In genomic region chr6:32154514-32155161, GRCh38 we compare ENCODE assay signal across 8 cellular contexts. TPM values are rescaled to one million over a fixed set of nuclear protein-coding genes. Genes with fewer than 3 reads are reported as not detected.
DNase-seq lines count a peak whose midpoint lies in the region; ATAC-seq and TF ChIP-seq lines count a peak whose summit lies in the region.

No MANE protein-coding gene starts in this region.

- H3K9me3 ChIP-seq in muscle layer of colon (ENCODE audit: low read length) (no peaks in the 10 kb centered on the region), stomach smooth muscle (ENCODE audit: control insufficient read depth in 2 of 2, low read length in 2 of 2) (no peaks in the 10 kb centered on the region)

- peak; percentile 50 for ATAC-seq in HG03521 (IDR thresholded peaks at IDR 0.05; ENCODE audit: unreplicated experiment)
- ATAC-seq in HG02852 (IDR thresholded peaks at IDR 0.05; ENCODE audit: unreplicated experiment), result no peak

- H3K27me3 ChIP-seq in muscle layer of colon (ENCODE audit: control insufficient read depth in 1 of 2, insufficient read depth in 2 of 2, low read length in 2 of 2) (no peaks in the 10 kb centered on the region), stomach smooth muscle (ENCODE audit: control insufficient read depth in 1 of 2, insufficient read depth in 2 of 2, low read length in 2 of 2) (no peaks in the 10 kb centered on the region)

- peak overlapping the region; percentile 97 for H3K27ac ChIP-seq in muscle layer of colon (ENCODE audit: low read depth, low read length)
- peak overlapping the region; percentile 92 for H3K27ac ChIP-seq in stomach smooth muscle (ENCODE audit: low read length)

- H3K9ac ChIP-seq in muscle layer of colon (ENCODE audit: low read length), result peak overlapping the region; percentile 76
- peak overlapping the region; percentile 69 to 89 for H3K9ac ChIP-seq in stomach smooth muscle (ENCODE audit: low read length in 2 of 2)

- peak; percentile 70 for TF ChIP-seq CTCF in GM10266 (IDR thresholded peaks at IDR 0.05; ENCODE audit: control insufficient read depth, insufficient read depth, low read depth, missing control alignments)
- TF ChIP-seq CTCF in epithelial cell of proximal tubule (conservative IDR thresholded peaks at IDR 0.05; ENCODE audit: low read depth, low read length), result peak; percentile 75

- DNase-seq in GM10266 (ENCODE audit: extremely low spot score) (peak; percentile 88), NOMO-1 treated with dmso at 0.1 percent for 144 hours (lab: John Stamatoyannopoulos, UW; ENCODE audit: unreplicated experiment) (peak; percentile 1), activated T-cell treated with anti-CD3 and anti-CD28 coated beads for 48 hours (ENCODE audit: low read depth) (peak; percentile 46), epithelial cell of proximal tubule (ENCODE audit: low read depth) (no peak)

- H3K4me1 ChIP-seq in muscle layer of colon (ENCODE audit: insufficient read depth, low read length), result peaks cover 36% of the 10 kb centered on the region
- peaks cover 52% of the 10 kb centered on the region for H3K4me1 ChIP-seq in stomach smooth muscle (ENCODE audit: control insufficient read depth, insufficient read depth, low read length)

- H3K4me3 ChIP-seq in epithelial cell of proximal tubule (ENCODE audit: low read depth, low read length), result peak overlapping the region; percentile 99
- H3K4me3 ChIP-seq in muscle layer of colon (ENCODE audit: low read depth in 1 of 2, low read length in 2 of 2), result peak overlapping the region; percentile 81 to 96
- H3K4me3 ChIP-seq in stomach smooth muscle (ENCODE audit: low read length in 2 of 2), result peak overlapping the region; percentile 74 to 96

- H3K36me3 ChIP-seq in muscle layer of colon (ENCODE audit: insufficient read depth, low read length) (peaks cover 34% of the 10 kb centered on the region), stomach smooth muscle (ENCODE audit: control insufficient read depth in 2 of 2, insufficient read depth in 2 of 2, low read length in 2 of 2) (peaks cover 18 to 27% of the 10 kb centered on the region in 2 donors)

RNA-seq across cellular contexts. Expression of gene PPT2, which starts 0.7 kb away (rescaled TPM):
- total RNA-seq in epithelial cell of proximal tubule, result 23.2 and 39.4 TPM in 2 replicates

RNA-seq across cellular contexts. Expression of gene PRRT1, which starts 2.9 kb away (rescaled TPM):
- total RNA-seq in epithelial cell of proximal tubule, result not detected in 2 replicates

RNA-seq across cellular contexts. Expression of gene EGFL8, which starts 9.8 kb away (rescaled TPM):
- 3.1 and 6.5 TPM in 2 replicates for total RNA-seq in epithelial cell of proximal tubule

RNA-seq across cellular contexts. Expression of gene AGPAT1, which starts 21.2 kb away (rescaled TPM):
- total RNA-seq in epithelial cell of proximal tubule, result 57.1 and 72.2 TPM in 2 replicates

RNA-seq across cellular contexts. Expression of gene RNF5, which starts 23.6 kb away (rescaled TPM):
- 66.6 and 79.9 TPM in 2 replicates for total RNA-seq in epithelial cell of proximal tubule
